1 cellular context compared by ENCODE assay signal in genomic region chr10:89355373-89355772, GRCh38.
A peak's percentile ranks its signal among the peaks of the same experiment; 100 is the strongest.
TF ChIP-seq lines count a peak whose summit lies in the region.

No MANE protein-coding gene starts in this region.

TF ChIP-seq in K562, 482 proteins besides CTCF, POLR2A, EP300 and RAD21 (continued from another document and continues in another):
- TF ChIP-seq THAP12 (CRISPR knock-in tag; IDR thresholded peaks at IDR 0.05) (no peak), CHAMP1 (IDR thresholded peaks at IDR 0.05) (no peak), SETDB1 (IDR thresholded peaks at IDR 0.05; ENCODE audit: low read length) (no peak), BCL6 (CRISPR knock-in tag; IDR thresholded peaks at IDR 0.05) (peak; percentile 47; the same call in 1 of the 2 replicates), FOXJ2 (tag; IDR thresholded peaks at IDR 0.05) (no peak), MBD2 (IDR thresholded peaks at IDR 0.05; ENCODE audit: borderline replicate concordance, low read depth) (no peak), PHF21A (IDR thresholded peaks at IDR 0.05; ENCODE audit: borderline replicate concordance, low read depth) (no peak), TCFL5 (CRISPR knock-in tag; conservative IDR thresholded peaks at IDR 0.05) (peak; percentile 76; the same call in 1 of the 2 replicates), ARID4B (CRISPR knock-in tag; IDR thresholded peaks at IDR 0.05) (no peak), POLR2G (IDR thresholded peaks at IDR 0.05; ENCODE audit: low read depth, low read length) (no peak), YY1 (IDR thresholded peaks at IDR 0.05; ENCODE audit: borderline replicate concordance in 1 of 3, control insufficient read depth in 1 of 3, extremely low read depth in 1 of 3, insufficient read depth in 3 of 3, insufficient read length in 1 of 3, insufficient replicate concordance in 2 of 3, low read depth in 1 of 3, low read length in 2 of 3) (no peak), SPI1 (IDR thresholded peaks at IDR 0.05; ENCODE audit: borderline replicate concordance, low read depth, low read length) (no peak), POU5F1 (IDR thresholded peaks at IDR 0.05; ENCODE audit: borderline replicate concordance, low read depth, low read length, partially characterized antibody) (no peak), C11orf30 (IDR thresholded peaks at IDR 0.05; ENCODE audit: low read depth) (no peak), EGR1 (conservative IDR thresholded peaks at IDR 0.05) (no peak), ATF7 (IDR thresholded peaks at IDR 0.05) (no peak), XRCC5 (IDR thresholded peaks at IDR 0.05; ENCODE audit: low read depth, low read length) (no peak), ETS1 (conservative IDR thresholded peaks at IDR 0.05; ENCODE audit: control insufficient read depth, low read depth, low read length) (no peak), RBM22 (IDR thresholded peaks at IDR 0.05; ENCODE audit: low read depth, low read length, poor library complexity, severe bottlenecking) (no peak), ZSCAN29 (IDR thresholded peaks at IDR 0.05) (no peak), SP1 (CRISPR knock-in tag; IDR thresholded peaks at IDR 0.05) (no peak), PCBP1 (IDR thresholded peaks at IDR 0.05; ENCODE audit: low read depth, low read length, poor library complexity, severe bottlenecking) (no peak), PML (IDR thresholded peaks at IDR 0.05; ENCODE audit: low read length) (no peak), ETV6 (IDR thresholded peaks at IDR 0.05; ENCODE audit: borderline replicate concordance in 1 of 2, low read depth in 2 of 2, low read length in 1 of 2) (no peak), ETV6 (CRISPR knock-in tag; IDR thresholded peaks at IDR 0.05; ENCODE audit: borderline replicate concordance) (no peak), KDM4B (IDR thresholded peaks at IDR 0.05; ENCODE audit: borderline replicate concordance in 2 of 2, low read depth in 1 of 2) (no peak), ZNF239 (CRISPR knock-in tag; IDR thresholded peaks at IDR 0.05) (peak; percentile 83), HNRNPL (IDR thresholded peaks at IDR 0.05; ENCODE audit: low read depth, low read length) (no peak), ZBTB40 (IDR thresholded peaks at IDR 0.05) (no peak), ZBTB40 (CRISPR knock-in tag; IDR thresholded peaks at IDR 0.05) (no peak), TEAD2 (tag; IDR thresholded peaks at IDR 0.05) (no peak; the same call in 1 of the 2 replicates), MAFF (IDR thresholded peaks at IDR 0.05; ENCODE audit: low read length) (no peak), IRF2 (CRISPR knock-in tag; IDR thresholded peaks at IDR 0.05) (no peak), HOMEZ (CRISPR knock-in tag; IDR thresholded peaks at IDR 0.05) (no peak), ZNF740 (CRISPR knock-in tag; IDR thresholded peaks at IDR 0.05) (no peak), ZNF740 (tag; IDR thresholded peaks at IDR 0.05) (no peak), ZNF511 (CRISPR knock-in tag; IDR thresholded peaks at IDR 0.05) (no peak), NFYB (IDR thresholded peaks at IDR 0.05; ENCODE audit: extremely low read depth, insufficient read length) (no peak)
